Comparison of ENCODE assay signal across 17 cellular contexts in genomic region chr11:119472856-119473222, GRCh38. TPM values are rescaled to one million over a fixed set of nuclear protein-coding genes. Genes with fewer than 3 reads are reported as not detected.
DNase-seq lines count a peak whose midpoint lies in the region; ATAC-seq, FAIRE-seq and TF ChIP-seq lines count a peak whose summit lies in the region.
"Had no signal": no experiment of that assay in that cellular context is flagged by ENCODE, and none has a peak within 500 bp of the region (broad histone marks: within the 10 kb centered on the region; RNA-seq: fewer than 3 reads in every experiment).

No MANE protein-coding gene starts in this region.

- H4K20me1 ChIP-seq in astrocyte (ENCODE audit: insufficient read depth, low read length) (no peaks in the 10 kb centered on the region), PC-3 (ENCODE audit: low read length) (no peaks in the 10 kb centered on the region)

- CTCF ChIA-PET in PC-3 (lab: Charles Lee), result no interaction called here

- H3K36me3 ChIP-seq in astrocyte (ENCODE audit: insufficient read depth, low read length) (no peaks in the 10 kb centered on the region), PC-3 (ENCODE audit: low read depth, low read length) (no peaks in the 10 kb centered on the region)

- H3K4me1 Mint-ChIP-seq in astrocyte (ENCODE audit: low read depth, unreplicated experiment), result peaks cover 22% of the 10 kb centered on the region
- H3K4me1 Mint-ChIP-seq: CD8-positive, alpha-beta memory T cell had no signal

- H2AFZ ChIP-seq in astrocyte (ENCODE audit: low read depth, low read length) (no peak overlapping the region), PC-3 (ENCODE audit: low read length) (no peak overlapping the region)

- FAIRE-seq in astrocyte (lab: Jason Lieb, UNC), result no peak
- FAIRE-seq: GM12891, GM18507 had no signal

- POLR2A ChIA-PET in PC-3 (lab: Charles Lee; ENCODE audit: unreplicated experiment), result no interaction called here

- intact Hi-C loops in PC-3 (cut with micrococcal nuclease), result no loop called here

- no TSS peak for BruUV-seq in PC-3 (replicated peaks; lab: Mats Ljungman, UMichigan)

- H3K4me1 ChIP-seq in astrocyte (ENCODE audit: insufficient read depth, low read length) (peaks cover 29% of the 10 kb centered on the region), PC-3 (ENCODE audit: insufficient read depth, low read length) (peaks cover 28% of the 10 kb centered on the region)

- H3K79me2 ChIP-seq in astrocyte (ENCODE audit: insufficient read depth, low read length), result no peaks in the 10 kb centered on the region
- no peaks in the 10 kb centered on the region for H3K79me2 ChIP-seq in PC-3 (ENCODE audit: low read length)

- peak; percentile 28 for DNase-seq in activated effector memory CD4-positive, alpha-beta T cell treated with anti-CD3 and anti-CD28 coated beads, Interleukin-2, amount 50 U/mL, for 16 hours
- no peak for DNase-seq in activated effector memory CD4-positive, alpha-beta T cell treated with Interleukin-2 at 50 U/mL for 16 hours
- DNase-seq in astrocyte (ENCODE audit: low read depth), result no peak
- peak; percentile 40 for DNase-seq in left lobe of liver (ENCODE audit: low spot score)
- DNase-seq in globus pallidus (ENCODE audit: low spot score), result no peak
- DNase-seq in cerebellum (ENCODE audit: low spot score), result no peak
- DNase-seq in PC-3, result no peak
- no peak for DNase-seq in caudate nucleus (lab: John Stamatoyannopoulos, UW)
- DNase-seq: CD8-positive, alpha-beta memory T cell; GF-D8; NCI-H1092 treated with DMSO at 0.1 percent for 48 hours; NCI-H1694 treated with DMSO at 0.1 percent for 48 hours; NCI-H69; SHP77 had no signal

- peak overlapping the region; percentile 54 for H3K4me3 Mint-ChIP-seq in astrocyte (ENCODE audit: unreplicated experiment)
- H3K4me3 Mint-ChIP-seq: CD8-positive, alpha-beta memory T cell had no signal

- H3K9ac ChIP-seq in astrocyte (ENCODE audit: low read length) (no peak overlapping the region), PC-3 (ENCODE audit: low read length) (no peak overlapping the region)
- H3K9ac ChIP-seq: KMS-11 had no signal

- no peak for TF ChIP-seq CTCF in astrocyte (IDR thresholded peaks at IDR 0.05; ENCODE audit: insufficient read depth, low read depth, low read length)
- no peak for TF ChIP-seq CTCF in PC-3 (conservative IDR thresholded peaks at IDR 0.05; ENCODE audit: low read depth, low read length)

- peaks cover 37% of the 10 kb centered on the region for H3K27me3 Mint-ChIP-seq in astrocyte (ENCODE audit: low read depth, unreplicated experiment)

- no peak overlapping the region for H3K4me2 ChIP-seq in astrocyte (ENCODE audit: low read length)
- H3K4me2 ChIP-seq in PC-3 (ENCODE audit: low read length), result no peak overlapping the region
- H3K4me2 ChIP-seq: KMS-11 had no signal

- no peaks in the 10 kb centered on the region for H3K27me3 ChIP-seq in astrocyte (ENCODE audit: insufficient read depth, low read length)
- H3K27me3 ChIP-seq in PC-3 (ENCODE audit: low read length), result no peaks in the 10 kb centered on the region

- no peak overlapping the region for H3K27ac ChIP-seq in astrocyte (ENCODE audit: low read depth, low read length)
- no peak overlapping the region for H3K27ac ChIP-seq in PC-3 (ENCODE audit: low read length)
- H3K27ac ChIP-seq in caudate nucleus (ENCODE audit: low read depth, low read length), result no peak overlapping the region
- H3K27ac ChIP-seq: KMS-11 had no signal

- no peaks in the 10 kb centered on the region for H3K9me3 ChIP-seq in astrocyte (ENCODE audit: insufficient read depth, low read depth, low read length)
- H3K9me3 ChIP-seq in PC-3 (ENCODE audit: low read length), result no peaks in the 10 kb centered on the region

- H3K9me3 Mint-ChIP-seq in astrocyte (ENCODE audit: unreplicated experiment), result peaks cover 4% of the 10 kb centered on the region

- H3K36me3 Mint-ChIP-seq in astrocyte (ENCODE audit: low read depth, unreplicated experiment), result peaks cover 1% of the 10 kb centered on the region
- H3K36me3 Mint-ChIP-seq: CD8-positive, alpha-beta memory T cell had no signal

- no peak overlapping the region for H3K27ac Mint-ChIP-seq in astrocyte (ENCODE audit: unreplicated experiment)

- H3K4me3 ChIP-seq in astrocyte (ENCODE audit: insufficient read depth, low read depth, low read length) (no peak overlapping the region), PC-3 (ENCODE audit: low read length) (no peak overlapping the region)

- no peak for ATAC-seq in left lobe of liver
- ATAC-seq in PC-3, result no peak

- no peaks in the 10 kb centered on the region for H3K9me2 ChIP-seq in PC-3 (replicated peaks; ENCODE audit: low read length)

- H3F3A ChIP-seq in PC-3 (ENCODE audit: low read length, unreplicated experiment), result no peaks in the 10 kb centered on the region

RNA-seq across cellular contexts. Expression of gene THY1, which starts 49.9 kb away (rescaled TPM):
- total RNA-seq in astrocyte (104 and 129 TPM in 2 replicates), left lobe of liver (0.96 TPM), cerebellum (22.5 TPM), PC-3 (2014; rRNA removed) (not detected in 2 replicates)

Comparison
In these comparisons a context has a peak if more than half of its experiments do, and no peak if none do; other contexts are left out.
1. DNase-seq: peak in activated effector memory CD4-positive, alpha-beta T cell treated with anti-CD3 and anti-CD28 coated beads, Interleukin-2, amount 50 U/mL, for 16 hours (single experiment) and left lobe of liver (single experiment); none in activated effector memory CD4-positive, alpha-beta T cell treated with Interleukin-2 at 50 U/mL for 16 hours (single experiment), astrocyte (single experiment), globus pallidus (single experiment), cerebellum (single experiment), PC-3 (single experiment) and caudate nucleus (0 of 61).
2. RNA of gene THY1, which starts 49.9 kb away (total RNA-seq): 104 to 129 TPM in astrocyte and 22.5 TPM in cerebellum (single experiment); 0.96 TPM in left lobe of liver (single experiment) and not detected in PC-3; every median in the first group is over 10 times any median in the second.